In the genomic region with DNA sequence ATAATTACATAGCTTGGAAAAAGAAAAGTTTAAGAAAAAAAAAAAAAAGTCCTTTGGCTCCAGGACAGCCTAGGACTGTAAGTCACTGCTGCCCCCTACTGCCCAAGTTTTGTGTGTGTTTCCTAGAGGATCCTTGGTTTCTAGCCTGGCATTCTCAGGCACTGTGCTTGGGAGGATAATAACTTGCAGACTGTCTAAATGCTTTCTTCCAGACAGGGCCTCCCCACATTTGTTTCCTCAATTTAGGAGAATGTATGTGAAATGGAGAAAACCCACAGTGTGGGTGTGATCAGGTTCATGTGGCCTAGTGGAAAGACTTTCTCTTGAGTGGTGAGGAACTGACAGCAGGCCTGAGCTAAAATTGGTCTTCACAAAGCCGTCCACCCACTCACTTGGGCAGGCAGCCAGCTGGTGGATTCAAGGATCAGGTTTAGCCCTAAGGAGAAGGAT, we compare ENCODE assay signal across 8 cellular contexts.
A peak's percentile ranks its signal among the peaks of the same experiment; 100 is the strongest.
DNase-seq lines count a peak whose midpoint lies in the region; ATAC-seq, FAIRE-seq and TF ChIP-seq lines count a peak whose summit lies in the region.

No MANE protein-coding gene starts in this region.

- peak; percentile 88 for TF ChIP-seq CTCF in fibroblast of the aortic adventitia (IDR thresholded peaks at IDR 0.05; ENCODE audit: insufficient read depth, low read length)
- peak in 1 of 3 donors; percentile 25 for TF ChIP-seq CTCF in omental fat pad (IDR thresholded peaks at IDR 0.05)

- DNase-seq in G401 (ENCODE audit: low spot score) = peak; percentile 83
- peak; percentile 51 for DNase-seq in HK-2 (ENCODE audit: unreplicated experiment)
- DNase-seq in NCI-H82 (lab: John Stamatoyannopoulos, UW) = peak; percentile 79
- DNase-seq in activated T-cell treated with anti-CD3 and anti-CD28 coated beads for 48 hours (ENCODE audit: low read depth) = peak; percentile 34
- DNase-seq in fibroblast of the aortic adventitia (ENCODE audit: low read depth) = peak; percentile 90
- DNase-seq in omental fat pad (ENCODE audit: low spot score) = peak; percentile 70
- DNase-seq in urothelium cell line (ENCODE audit: low spot score) = peak; percentile 68

- no peak for FAIRE-seq in urothelium cell line (lab: Jason Lieb, UNC)

- H3K4me3 ChIP-seq in fibroblast of the aortic adventitia (ENCODE audit: low read depth, low read length) = no peak overlapping the region

- ATAC-seq in omental fat pad (ENCODE audit: low FRiP score) (peak; percentile 57), GM19395 (IDR thresholded peaks at IDR 0.05; ENCODE audit: unreplicated experiment) (no peak)

- in situ Hi-C loops in G401 (cut with HindIII; ENCODE audit: low sequenced_read_pairs) = no loop called here

Comparison
In these comparisons a context has a peak if more than half of its experiments do, and no peak if none do; other contexts are left out.
1. DNase-seq: peak in every context shown above with its lines; median percentile 90 in fibroblast of the aortic adventitia; 83 in G401; 79 in NCI-H82; 70 in omental fat pad; 68 in urothelium cell line; 51 in HK-2; 34 in activated T-cell treated with anti-CD3 and anti-CD28 coated beads for 48 hours.